In genomic region chrX:107978707-107979307, GRCh38 we compare ENCODE assay signal across 9 cellular contexts. TPM values are rescaled to one million over a fixed set of nuclear protein-coding genes. Genes with fewer than 3 reads are reported as not detected.
DNase-seq lines count a peak whose midpoint lies in the region; ATAC-seq and TF ChIP-seq lines count a peak whose summit lies in the region.
"Had no signal": no experiment of that assay in that cellular context is flagged by ENCODE, and none has a peak within 500 bp of the region (broad histone marks: within the 10 kb centered on the region; RNA-seq: fewer than 3 reads in every experiment).

No MANE protein-coding gene starts in this region.

- intact Hi-C loops in heart right ventricle (cut with DNase I): no loop called here
- intact Hi-C loops in upper lobe of right lung (cut with DNase I): no loop called here

- TF ChIP-seq CTCF in heart right ventricle (IDR thresholded peaks at IDR 0.05) (peak in 8 of 9 donors; percentile 6 to 48 (median 34)), right atrium auricular region (IDR thresholded peaks at IDR 0.05) (peak in 1 of 2 donors; percentile 45), foreskin fibroblast (IDR thresholded peaks at IDR 0.05; ENCODE audit: low read depth, low read length) (peak; percentile 49), upper lobe of right lung (IDR thresholded peaks at IDR 0.05) (peak; percentile 36)

- ATAC-seq in heart right ventricle: no peak
- ATAC-seq in upper lobe of right lung: no peak

- DNase-seq in heart right ventricle (no peak), right atrium auricular region (ENCODE audit: low spot score) (no peak), RKO (ENCODE audit: low spot score) (peak; percentile 52), foreskin fibroblast (peak; percentile 9 to 57), upper lobe of right lung (no peak), NCI-H510A (lab: John Stamatoyannopoulos, UW) (no peak)
- no peak for DNase-seq in NK-92 treated with Interleukin-12 subunit alpha and Interleukin-12 subunit beta, amount 100 ng/mL, for 24 hours (lab: John Stamatoyannopoulos, UW)
- DNase-seq in stimulated activated CD4-positive, alpha-beta T cell treated with anti-CD3 and anti-CD28 coated beads, Interleukin-15, amount 100 ng/mL, for 24 hours: no peak

- no peak overlapping the region for H3K4me3 ChIP-seq in heart right ventricle
- no peak overlapping the region for H3K4me3 ChIP-seq in right atrium auricular region
- no peak overlapping the region for H3K4me3 ChIP-seq in foreskin fibroblast (ENCODE audit: low read depth in 1 of 2, low read length in 2 of 2)
- no peak overlapping the region for H3K4me3 ChIP-seq in upper lobe of right lung

- no peaks in the 10 kb centered on the region for H3K4me1 ChIP-seq in heart right ventricle
- no peaks in the 10 kb centered on the region for H3K4me1 ChIP-seq in right atrium auricular region
- H3K4me1 ChIP-seq in upper lobe of right lung: no peaks in the 10 kb centered on the region

- H3K36me3 ChIP-seq in heart right ventricle (no peaks in the 10 kb centered on the region), right atrium auricular region (no peaks in the 10 kb centered on the region), upper lobe of right lung (no peaks in the 10 kb centered on the region)

- H3K27me3 ChIP-seq in heart right ventricle (peaks cover 0 to 38% (median 0%) of the 10 kb centered on the region in 7 donors), right atrium auricular region (no peaks in the 10 kb centered on the region), upper lobe of right lung (no peaks in the 10 kb centered on the region)

- WGBS in heart right ventricle, 2 donors: 47 to 49% methylated on average over 3 of the region's 3 CpGs

- no peaks in the 10 kb centered on the region for H3K9me3 ChIP-seq in heart right ventricle
- H3K9me3 ChIP-seq in right atrium auricular region: no peaks in the 10 kb centered on the region
- H3K9me3 ChIP-seq in upper lobe of right lung: no peaks in the 10 kb centered on the region

- no peak overlapping the region for H3K27ac ChIP-seq in heart right ventricle
- no peak overlapping the region for H3K27ac ChIP-seq in right atrium auricular region
- H3K27ac ChIP-seq in upper lobe of right lung: no peak overlapping the region

RNA-seq across cellular contexts. Expression of gene TEX13B, which starts 3.4 kb away (rescaled TPM):
- total RNA-seq in heart right ventricle: not detected
- polyA plus RNA-seq in heart right ventricle: not detected
- total RNA-seq in right atrium auricular region: not detected
- not detected for total RNA-seq in upper lobe of right lung
- polyA plus RNA-seq: neural cell had no signal

Comparison
In these comparisons a context has a peak if more than half of its experiments do, and no peak if none do; other contexts are left out.
1. DNase-seq: peak in RKO (single experiment) and foreskin fibroblast (2 of 2); none in heart right ventricle (0 of 2), right atrium auricular region (single experiment), upper lobe of right lung (single experiment), NCI-H510A (single experiment), NK-92 treated with Interleukin-12 subunit alpha and Interleukin-12 subunit beta, amount 100 ng/mL, for 24 hours (single experiment) and stimulated activated CD4-positive, alpha-beta T cell treated with anti-CD3 and anti-CD28 coated beads, Interleukin-15, amount 100 ng/mL, for 24 hours (single experiment).